ENCODE assay signal across 8 cellular contexts in the genomic region with DNA sequence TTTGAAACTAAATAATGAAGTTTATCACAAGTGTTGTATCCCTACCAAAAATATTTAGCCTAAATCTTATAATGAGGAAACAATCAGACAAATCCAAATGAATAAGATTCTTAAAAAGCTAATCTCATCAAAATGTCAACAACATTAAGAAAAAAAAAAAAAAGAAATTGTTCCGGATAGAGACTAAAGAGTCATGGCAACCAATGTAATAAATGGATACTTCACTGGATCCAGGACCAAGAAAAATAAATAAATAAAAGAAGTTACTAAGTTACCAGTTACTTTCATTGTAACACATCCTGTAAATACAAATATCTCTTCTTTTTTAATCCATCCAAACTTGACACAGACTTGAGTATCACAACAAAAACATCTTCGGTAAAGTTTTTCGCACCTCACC. TPM values are rescaled to one million over a fixed set of nuclear protein-coding genes. Genes with fewer than 3 reads are reported as not detected.
DNase-seq lines count a peak whose midpoint lies in the region; ATAC-seq, FAIRE-seq and TF ChIP-seq lines count a peak whose summit lies in the region.

No MANE protein-coding gene starts in this region.

- H3K36me3 ChIP-seq in SJCRH30 = peaks cover 32% of the 10 kb centered on the region

- no peak for TF ChIP-seq CTCF in GM12875 (IDR thresholded peaks at IDR 0.05; ENCODE audit: borderline replicate concordance, insufficient read depth, low read depth, low read length)
- no peak for TF ChIP-seq CTCF in fibroblast of pulmonary artery (IDR thresholded peaks at IDR 0.05; ENCODE audit: low read length, missing control alignments)

- DNase-seq in SJCRH30 = no peak
- no peak for DNase-seq in fibroblast of pulmonary artery (ENCODE audit: low read depth)
- DNase-seq in renal cortical epithelial cell (ENCODE audit: low read depth) = peak; percentile 6
- DNase-seq in stimulated activated CD4-positive, alpha-beta T cell treated with anti-CD3 and anti-CD28 coated beads, Interleukin-4, amount 100 ng/mL, for 24 hours = no peak
- no peak for DNase-seq in GM12891 (ENCODE audit: insufficient read length, low spot score)

- no peak for TF ChIP-seq POLR2A in GM12891 (IDR thresholded peaks at IDR 0.05; ENCODE audit: low read depth, low read length)

- peak overlapping the region; percentile 86 for H3K27ac ChIP-seq in SJCRH30

- H3K27me3 ChIP-seq in SJCRH30 = no peaks in the 10 kb centered on the region

- H3K4me3 ChIP-seq in GM12875 (ENCODE audit: low read depth, low read length) (peak overlapping the region; percentile 77), SJCRH30 (peak overlapping the region; percentile 81), fibroblast of pulmonary artery (replicated peaks; ENCODE audit: low read depth, low read length) (peak overlapping the region; percentile 100)

- FAIRE-seq in GM12891 (lab: Jason Lieb, UNC) = no peak

- peaks cover 6% of the 10 kb centered on the region for H3K4me1 ChIP-seq in SJCRH30

- no peaks in the 10 kb centered on the region for H3K9me3 ChIP-seq in SJCRH30 (replicated peaks)

- ATAC-seq in GM21737 (IDR thresholded peaks at IDR 0.05; ENCODE audit: unreplicated experiment) = no peak
- ATAC-seq in GM18511 (IDR thresholded peaks at IDR 0.05; ENCODE audit: unreplicated experiment) = no peak

TF ChIP-seq in GM12891, 5 proteins besides CTCF, POLR2A, EP300 and RAD21:
- TF ChIP-seq SPI1 (IDR thresholded peaks at IDR 0.05; ENCODE audit: low read depth, low read length) (no peak), TAF1 (IDR thresholded peaks at IDR 0.05; ENCODE audit: low read depth, low read length) (no peak), POLR2AphosphoS5 (IDR thresholded peaks at IDR 0.05; ENCODE audit: low read depth, low read length) (no peak), PAX5 (IDR thresholded peaks at IDR 0.05; ENCODE audit: insufficient read depth, low read length, severe bottlenecking) (no peak), POU2F2 (IDR thresholded peaks at IDR 0.05; ENCODE audit: low read depth, low read length) (no peak)

RNA-seq across cellular contexts. Expression of a gene that starts 0.6 kb away (rescaled TPM):
- total RNA-seq in SJCRH30 (2014; rRNA removed; shearing (Covaris generic)) = 48.2 and 58.2 TPM in 2 replicates
- total RNA-seq in renal cortical epithelial cell = 29.7 and 40.1 TPM in 2 replicates
- 47.8 TPM for polyA plus RNA-seq in GM12891 (2012; ENCODE audit: low read depth, missing spikeins)

RNA-seq across cellular contexts. Expression of a gene that starts 0.8 kb away (rescaled TPM):
- 134 and 137 TPM in 2 replicates for total RNA-seq in SJCRH30 (2014; rRNA removed; shearing (Covaris generic))
- total RNA-seq in renal cortical epithelial cell = 133 and 171 TPM in 2 replicates
- polyA plus RNA-seq in GM12891 (2012; ENCODE audit: low read depth, missing spikeins) = 99.6 TPM

RNA-seq across cellular contexts. Expression of a gene that starts 41.1 kb away (rescaled TPM):
- total RNA-seq in SJCRH30 (2014; rRNA removed; shearing (Covaris generic)) = 106 and 111 TPM in 2 replicates
- total RNA-seq in renal cortical epithelial cell = 91.2 and 99.5 TPM in 2 replicates
- polyA plus RNA-seq in GM12891 (2012; ENCODE audit: low read depth, missing spikeins) = 50.5 TPM

RNA-seq across cellular contexts. Expression of a gene that starts 49.0 kb away (rescaled TPM):
- total RNA-seq in SJCRH30 (2014; rRNA removed; shearing (Covaris generic)) = 12.0 and 14.5 TPM in 2 replicates
- 6.3 and 14.8 TPM in 2 replicates for total RNA-seq in renal cortical epithelial cell
- 2.6 TPM for polyA plus RNA-seq in GM12891 (2012; ENCODE audit: low read depth, missing spikeins)
